Comparison of ENCODE assay signal across 10 cellular contexts in genomic region chr3:33218072-33218445, GRCh38. TPM values are rescaled to one million over a fixed set of nuclear protein-coding genes. Genes with fewer than 3 reads are reported as not detected.
A peak's percentile ranks its signal among the peaks of the same experiment; 100 is the strongest.
DNase-seq lines count a peak whose midpoint lies in the region; ATAC-seq, FAIRE-seq and TF ChIP-seq lines count a peak whose summit lies in the region.
"Had no signal": no experiment of that assay in that cellular context is flagged by ENCODE, and none has a peak within 500 bp of the region (broad histone marks: within the 10 kb centered on the region; RNA-seq: fewer than 3 reads in every experiment).

No MANE protein-coding gene starts in this region.

- H3K27me3 Mint-ChIP-seq in astrocyte (ENCODE audit: low read depth, unreplicated experiment), result peaks cover 39% of the 10 kb centered on the region

- no peak for ATAC-seq in HG02642 (IDR thresholded peaks at IDR 0.05; ENCODE audit: poor library complexity, unreplicated experiment)

- H3K9me3 ChIP-seq in astrocyte (ENCODE audit: insufficient read depth, low read depth, low read length) (no peaks in the 10 kb centered on the region), subcutaneous abdominal adipose tissue (ENCODE audit: control insufficient read depth in 5 of 5, low read length in 5 of 5) (no peaks in the 10 kb centered on the region)

- peak overlapping the region; percentile 37 for H3K27ac Mint-ChIP-seq in astrocyte (ENCODE audit: unreplicated experiment)

- H3K4me3 Mint-ChIP-seq in astrocyte (ENCODE audit: unreplicated experiment), result peak overlapping the region; percentile 84

- H3K4me3 ChIP-seq in astrocyte (ENCODE audit: insufficient read depth, low read depth, low read length) (peak overlapping the region; percentile 64), subcutaneous abdominal adipose tissue (ENCODE audit: low read depth in 1 of 5, low read length in 5 of 5) (peak overlapping the region in 4 of 5 donors; percentile 42 to 58 (median 48))

- H3K36me3 Mint-ChIP-seq in astrocyte (ENCODE audit: low read depth, unreplicated experiment), result peaks cover 3% of the 10 kb centered on the region

- no peaks in the 10 kb centered on the region for H4K20me1 ChIP-seq in astrocyte (ENCODE audit: insufficient read depth, low read length)

- DNase-seq in NCI-H2171 treated with DMSO at 0.1 percent for 48 hours (lab: John Stamatoyannopoulos, UW), result peak; percentile 7
- DNase-seq in NCI-H2171 (lab: John Stamatoyannopoulos, UW), result no peak
- peak; percentile 10 for DNase-seq in astrocyte (ENCODE audit: low read depth)
- DNase-seq in left kidney (ENCODE audit: low read depth, low spot score), result peak; percentile 59
- DNase-seq in activated naive CD4-positive, alpha-beta T cell treated with anti-CD3 and anti-CD28 coated beads, Interleukin-2, amount 50 U/mL, for 16 hours, result no peak
- DNase-seq in NCI-H2227 treated with DMSO at 0.1 percent for 48 hours (lab: John Stamatoyannopoulos, UW), result no peak

- FAIRE-seq in astrocyte (lab: Jason Lieb, UNC), result no peak

- peak overlapping the region; percentile 94 for H3K4me2 ChIP-seq in astrocyte (ENCODE audit: low read length)

- peak overlapping the region; percentile 68 for H2AFZ ChIP-seq in astrocyte (ENCODE audit: low read depth, low read length)

- H3K27ac ChIP-seq in astrocyte (ENCODE audit: low read depth, low read length) (no peak overlapping the region), subcutaneous abdominal adipose tissue (ENCODE audit: low read depth, low read length) (no peak overlapping the region)
- H3K27ac ChIP-seq: epithelial cell of prostate had no signal

- peaks cover 5% of the 10 kb centered on the region for H3K9me3 Mint-ChIP-seq in astrocyte (ENCODE audit: unreplicated experiment)

- no peak for TF ChIP-seq CTCF in astrocyte (IDR thresholded peaks at IDR 0.05; ENCODE audit: insufficient read depth, low read depth, low read length)

- H3K36me3 ChIP-seq in astrocyte (ENCODE audit: insufficient read depth, low read length) (no peaks in the 10 kb centered on the region), subcutaneous abdominal adipose tissue (ENCODE audit: control insufficient read depth in 5 of 5, insufficient read depth in 5 of 5, low read length in 5 of 5) (no peaks in the 10 kb centered on the region)

- peak overlapping the region; percentile 45 for H3K9ac ChIP-seq in astrocyte (ENCODE audit: low read length)
- H3K9ac ChIP-seq in subcutaneous abdominal adipose tissue (ENCODE audit: low read length in 5 of 5), result no peak overlapping the region

- H3K4me1 Mint-ChIP-seq in astrocyte (ENCODE audit: low read depth, unreplicated experiment), result no peaks in the 10 kb centered on the region

- H3K79me2 ChIP-seq in astrocyte (ENCODE audit: insufficient read depth, low read length), result no peaks in the 10 kb centered on the region

- H3K4me1 ChIP-seq in astrocyte (ENCODE audit: insufficient read depth, low read length) (no peaks in the 10 kb centered on the region), subcutaneous abdominal adipose tissue (ENCODE audit: control insufficient read depth in 5 of 5, insufficient read depth in 5 of 5, low read length in 5 of 5) (peaks cover 2 to 15% (median 13%) of the 10 kb centered on the region in 5 donors)

- peaks cover 9% of the 10 kb centered on the region for H3K27me3 ChIP-seq in astrocyte (ENCODE audit: insufficient read depth, low read length)
- peaks cover 9 to 21% (median 14%) of the 10 kb centered on the region in 5 donors for H3K27me3 ChIP-seq in subcutaneous abdominal adipose tissue (ENCODE audit: control insufficient read depth in 5 of 5, insufficient read depth in 4 of 5, low read length in 5 of 5)

RNA-seq across cellular contexts. Expression of gene SUSD5, which starts 0.6 kb away (rescaled TPM):
- 2.8 and 2.9 TPM in 2 replicates for total RNA-seq in astrocyte
- total RNA-seq: activated CD8-positive, alpha-beta memory T cell treated with anti-CD3 and anti-CD28 coated beads for 36 hours had no signal

RNA-seq across cellular contexts. Expression of gene FBXL2, which starts 59.2 kb away (rescaled TPM):
- 23.3 and 25.6 TPM in 2 replicates for total RNA-seq in astrocyte
- total RNA-seq: activated CD8-positive, alpha-beta memory T cell treated with anti-CD3 and anti-CD28 coated beads for 36 hours had no signal

Comparison
In these comparisons a context has a peak if more than half of its experiments do, and no peak if none do; other contexts are left out.
1. DNase-seq: peak in NCI-H2171 treated with DMSO at 0.1 percent for 48 hours (single experiment), astrocyte (single experiment) and left kidney (single experiment); none in NCI-H2171 (single experiment), activated naive CD4-positive, alpha-beta T cell treated with anti-CD3 and anti-CD28 coated beads, Interleukin-2, amount 50 U/mL, for 16 hours (single experiment) and NCI-H2227 treated with DMSO at 0.1 percent for 48 hours (single experiment).